In genomic region chr19:289651-290538, GRCh38 we compare ENCODE assay signal across 9 cellular contexts. TPM values are rescaled to one million over a fixed set of nuclear protein-coding genes. Genes with fewer than 3 reads are reported as not detected.
DNase-seq lines count a peak whose midpoint lies in the region; TF ChIP-seq lines count a peak whose summit lies in the region.
"Had no signal": no experiment of that assay in that cellular context is flagged by ENCODE, and none has a peak within 500 bp of the region (broad histone marks: within the 10 kb centered on the region; RNA-seq: fewer than 3 reads in every experiment).

No MANE protein-coding gene starts in this region.

- no peak overlapping the region for H2BK15ac ChIP-seq in mesendoderm (replicated peaks; ENCODE audit: low read depth)

- H3K9ac ChIP-seq in mesendoderm (ENCODE audit: low read length): peak overlapping the region; percentile 47

- H3K23ac ChIP-seq in mesendoderm (ENCODE audit: low read length): no peak overlapping the region

- peak overlapping the region; percentile 23 for H3K4me2 ChIP-seq in mesendoderm (ENCODE audit: low read length)

- H3K79me2 ChIP-seq in mesendoderm (ENCODE audit: control insufficient read depth, insufficient read depth, low read length): no peaks in the 10 kb centered on the region

- H4K8ac ChIP-seq in mesendoderm (ENCODE audit: low read depth, low read length): no peak overlapping the region

- no CpG with 5 or more reads among the region's 29 CpGs for WGBS in mesendoderm (ENCODE audit: extremely low coverage, insufficient coverage, low lambda C conversion rate)

- TF ChIP-seq CTCF in choroid plexus epithelial cell (conservative IDR thresholded peaks at IDR 0.05; ENCODE audit: low read depth, low read length): no peak

- peak overlapping the region; percentile 80 for H3K56ac ChIP-seq in mesendoderm (ENCODE audit: low read length)

- H2BK5ac ChIP-seq in mesendoderm (ENCODE audit: low read length): peak overlapping the region; percentile 62

- H2BK120ac ChIP-seq in mesendoderm (ENCODE audit: low read depth, low read length): no peak overlapping the region

- H3K27me3 ChIP-seq in mesendoderm (ENCODE audit: insufficient read depth, low read length, poor library complexity): no peaks in the 10 kb centered on the region

- peak overlapping the region; percentile 87 for H3K27ac ChIP-seq in mesendoderm (ENCODE audit: low read depth, low read length)

- DNase-seq in activated gamma-delta T cell treated with Interleukin-2 at 50 U/mL for 16 hours: peak; percentile 60
- DNase-seq in activated gamma-delta T cell (lab: John Stamatoyannopoulos, UW): no peak
- DNase-seq in SW 1271 (lab: John Stamatoyannopoulos, UW): peak; percentile 47 to 79
- peak; percentile 67 for DNase-seq in choroid plexus epithelial cell (ENCODE audit: low read depth)
- peak; percentile 96 for DNase-seq in mesendoderm
- no peak for DNase-seq in GOT3 (lab: John Stamatoyannopoulos, UW)
- no peak for DNase-seq in dedifferentiated amniotic fluid mesenchymal stem cell (ENCODE audit: extremely low spot score)
- no peak for DNase-seq in COLO829 (ENCODE audit: low spot score)
- DNase-seq: DND-41 had no signal

- no peaks in the 10 kb centered on the region for H3K36me3 ChIP-seq in mesendoderm (ENCODE audit: control insufficient read depth, insufficient read depth, low read length)

- H2AK5ac ChIP-seq in mesendoderm (ENCODE audit: low read length): no peak overlapping the region

- peak overlapping the region; percentile 44 for H3K4ac ChIP-seq in mesendoderm (ENCODE audit: low read depth, low read length)

- H3K4me3 ChIP-seq in choroid plexus epithelial cell (ENCODE audit: low read depth, low read length): peak overlapping the region; percentile 57
- no peak overlapping the region for H3K4me3 ChIP-seq in mesendoderm (ENCODE audit: low read length)

- peak overlapping the region; percentile 63 for H3K18ac ChIP-seq in mesendoderm (ENCODE audit: low read length)

- no peaks in the 10 kb centered on the region for H3K79me1 ChIP-seq in mesendoderm (ENCODE audit: low read length)

- H3K4me1 ChIP-seq in mesendoderm (ENCODE audit: control insufficient read depth, low read depth, low read length): no peaks in the 10 kb centered on the region

- no peak overlapping the region for H4K5ac ChIP-seq in mesendoderm (ENCODE audit: low read length)

RNA-seq across cellular contexts. Expression of gene PLPP2, which starts 1.3 kb away (rescaled TPM):
- 20.8 TPM for polyA plus RNA-seq in mesendoderm (2013, experiment 1 of 2)
- polyA plus RNA-seq in mesendoderm (2013, experiment 2 of 2): 20.4 TPM

RNA-seq across cellular contexts. Expression of gene MIER2, which starts 54.7 kb away (rescaled TPM):
- 36.3 TPM for polyA plus RNA-seq in mesendoderm (2013, experiment 1 of 2)
- polyA plus RNA-seq in mesendoderm (2013, experiment 2 of 2): 37.7 TPM

Comparison
In these comparisons a context has a peak if more than half of its experiments do, and no peak if none do; other contexts are left out.
1. DNase-seq: peak in activated gamma-delta T cell treated with Interleukin-2 at 50 U/mL for 16 hours (single experiment), SW 1271 (2 of 2), choroid plexus epithelial cell (single experiment) and mesendoderm (single experiment); none in activated gamma-delta T cell (single experiment), GOT3 (single experiment), dedifferentiated amniotic fluid mesenchymal stem cell (single experiment) and COLO829 (single experiment).